Comparison of ENCODE assay signal across 1 cellular context in the genomic region with DNA sequence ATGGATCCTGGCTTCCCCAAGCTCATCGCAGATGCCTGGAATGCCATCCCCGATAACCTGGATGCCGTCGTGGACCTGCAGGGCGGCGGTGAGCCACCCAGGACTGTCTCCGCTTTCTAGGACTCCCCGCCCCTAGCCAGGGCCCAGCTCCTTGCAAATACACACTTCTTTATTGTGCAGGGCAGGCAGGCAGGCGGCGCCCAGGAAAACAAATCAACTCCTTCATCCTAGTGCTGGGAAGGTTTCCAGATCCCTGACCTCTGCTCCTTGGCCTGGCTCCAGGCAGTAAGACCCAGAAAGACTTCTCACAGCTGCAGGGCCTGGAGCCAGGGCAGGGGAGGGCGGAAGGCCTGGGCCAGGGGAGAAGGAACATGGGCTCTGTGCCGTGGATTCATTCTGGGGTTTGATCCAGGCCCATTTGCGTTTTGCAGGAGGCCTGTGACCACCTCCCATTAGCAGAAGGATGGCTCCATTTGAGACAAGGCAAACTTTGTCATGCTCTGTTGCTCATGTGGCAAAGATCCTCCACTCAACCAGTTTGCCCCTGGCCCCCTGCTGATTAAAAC.
TF ChIP-seq lines count a peak whose summit lies in the region.

No MANE protein-coding gene starts in this region.

TF ChIP-seq in GM23338, 12 proteins besides CTCF, POLR2A, EP300 and RAD21 (continued from another document):
- TF ChIP-seq ZNF331 (CRISPR knock-in tag; IDR thresholded peaks at IDR 0.05; ENCODE audit: low read depth) (no peak), NANOG (IDR thresholded peaks at IDR 0.05; ENCODE audit: borderline replicate concordance) (no peak)
- TF ChIP-seq, protein P1, sequence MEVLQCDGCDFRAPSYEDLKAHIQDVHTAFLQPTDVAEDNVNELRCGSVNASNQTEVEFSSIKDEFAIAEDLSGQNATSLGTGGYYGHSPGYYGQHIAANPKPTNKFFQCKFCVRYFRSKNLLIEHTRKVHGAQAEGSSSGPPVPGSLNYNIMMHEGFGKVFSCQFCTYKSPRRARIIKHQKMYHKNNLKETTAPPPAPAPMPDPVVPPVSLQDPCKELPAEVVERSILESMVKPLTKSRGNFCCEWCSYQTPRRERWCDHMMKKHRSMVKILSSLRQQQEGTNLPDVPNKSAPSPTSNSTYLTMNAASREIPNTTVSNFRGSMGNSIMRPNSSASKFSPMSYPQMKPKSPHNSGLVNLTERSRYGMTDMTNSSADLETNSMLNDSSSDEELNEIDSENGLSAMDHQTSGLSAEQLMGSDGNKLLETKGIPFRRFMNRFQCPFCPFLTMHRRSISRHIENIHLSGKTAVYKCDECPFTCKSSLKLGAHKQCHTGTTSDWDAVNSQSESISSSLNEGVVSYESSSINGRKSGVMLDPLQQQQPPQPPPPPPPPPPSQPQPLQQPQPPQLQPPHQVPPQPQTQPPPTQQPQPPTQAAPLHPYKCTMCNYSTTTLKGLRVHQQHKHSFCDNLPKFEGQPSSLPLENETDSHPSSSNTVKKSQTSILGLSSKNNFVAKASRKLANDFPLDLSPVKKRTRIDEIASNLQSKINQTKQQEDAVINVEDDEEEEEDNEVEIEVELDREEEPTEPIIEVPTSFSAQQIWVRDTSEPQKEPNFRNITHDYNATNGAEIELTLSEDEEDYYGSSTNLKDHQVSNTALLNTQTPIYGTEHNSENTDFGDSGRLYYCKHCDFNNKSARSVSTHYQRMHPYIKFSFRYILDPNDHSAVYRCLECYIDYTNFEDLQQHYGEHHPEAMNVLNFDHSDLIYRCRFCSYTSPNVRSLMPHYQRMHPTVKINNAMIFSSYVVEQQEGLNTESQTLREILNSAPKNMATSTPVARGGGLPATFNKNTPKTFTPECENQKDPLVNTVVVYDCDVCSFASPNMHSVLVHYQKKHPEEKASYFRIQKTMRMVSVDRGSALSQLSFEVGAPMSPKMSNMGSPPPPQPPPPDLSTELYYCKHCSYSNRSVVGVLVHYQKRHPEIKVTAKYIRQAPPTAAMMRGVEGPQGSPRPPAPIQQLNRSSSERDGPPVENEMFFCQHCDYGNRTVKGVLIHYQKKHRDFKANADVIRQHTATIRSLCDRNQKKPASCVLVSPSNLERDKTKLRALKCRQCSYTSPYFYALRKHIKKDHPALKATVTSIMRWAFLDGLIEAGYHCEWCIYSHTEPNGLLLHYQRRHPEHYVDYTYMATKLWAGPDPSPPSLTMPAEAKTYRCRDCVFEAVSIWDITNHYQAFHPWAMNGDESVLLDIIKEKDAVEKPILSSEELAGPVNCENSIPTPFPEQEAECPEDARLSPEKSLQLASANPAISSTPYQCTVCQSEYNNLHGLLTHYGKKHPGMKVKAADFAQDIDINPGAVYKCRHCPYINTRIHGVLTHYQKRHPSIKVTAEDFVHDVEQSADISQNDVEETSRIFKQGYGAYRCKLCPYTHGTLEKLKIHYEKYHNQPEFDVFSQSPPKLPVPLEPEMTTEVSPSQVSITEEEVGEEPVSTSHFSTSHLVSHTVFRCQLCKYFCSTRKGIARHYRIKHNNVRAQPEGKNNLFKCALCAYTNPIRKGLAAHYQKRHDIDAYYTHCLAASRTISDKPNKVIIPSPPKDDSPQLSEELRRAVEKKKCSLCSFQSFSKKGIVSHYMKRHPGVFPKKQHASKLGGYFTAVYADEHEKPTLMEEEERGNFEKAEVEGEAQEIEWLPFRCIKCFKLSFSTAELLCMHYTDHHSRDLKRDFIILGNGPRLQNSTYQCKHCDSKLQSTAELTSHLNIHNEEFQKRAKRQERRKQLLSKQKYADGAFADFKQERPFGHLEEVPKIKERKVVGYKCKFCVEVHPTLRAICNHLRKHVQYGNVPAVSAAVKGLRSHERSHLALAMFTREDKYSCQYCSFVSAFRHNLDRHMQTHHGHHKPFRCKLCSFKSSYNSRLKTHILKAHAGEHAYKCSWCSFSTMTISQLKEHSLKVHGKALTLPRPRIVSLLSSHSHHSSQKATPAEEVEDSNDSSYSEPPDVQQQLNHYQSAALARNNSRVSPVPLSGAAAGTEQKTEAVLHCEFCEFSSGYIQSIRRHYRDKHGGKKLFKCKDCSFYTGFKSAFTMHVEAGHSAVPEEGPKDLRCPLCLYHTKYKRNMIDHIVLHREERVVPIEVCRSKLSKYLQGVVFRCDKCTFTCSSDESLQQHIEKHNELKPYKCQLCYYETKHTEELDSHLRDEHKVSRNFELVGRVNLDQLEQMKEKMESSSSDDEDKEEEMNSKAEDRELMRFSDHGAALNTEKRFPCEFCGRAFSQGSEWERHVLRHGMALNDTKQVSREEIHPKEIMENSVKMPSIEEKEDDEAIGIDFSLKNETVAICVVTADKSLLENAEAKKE (CRISPR knock-in tag; IDR thresholded peaks at IDR 0.05): no peak
